9 cellular contexts compared by ENCODE assay signal in the genomic region with DNA sequence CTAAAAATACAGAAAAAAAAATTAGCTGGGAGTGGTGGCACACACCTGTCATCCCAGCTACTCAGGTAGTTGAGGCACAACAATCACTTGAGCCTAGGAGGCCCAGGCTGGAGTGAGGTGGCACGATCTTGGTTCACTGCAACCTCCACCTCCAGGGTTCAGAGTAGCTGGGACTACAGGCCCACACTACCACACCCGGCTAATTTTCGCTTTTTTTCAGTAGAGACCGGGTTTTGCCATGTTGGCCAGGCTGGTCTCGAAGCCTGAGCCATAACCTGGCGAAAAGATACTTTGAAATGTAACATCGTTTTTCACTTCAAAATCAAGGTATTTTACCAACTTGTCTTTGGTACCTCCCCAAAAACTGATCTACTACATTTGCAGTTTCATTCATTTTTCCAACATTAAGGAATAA. TPM values are rescaled to one million over a fixed set of nuclear protein-coding genes. Genes with fewer than 3 reads are reported as not detected.
A peak's percentile ranks its signal among the peaks of the same experiment; 100 is the strongest.
DNase-seq lines count a peak whose midpoint lies in the region; ATAC-seq and TF ChIP-seq lines count a peak whose summit lies in the region.
"Had no signal": no experiment of that assay in that cellular context is flagged by ENCODE, and none has a peak within 500 bp of the region (broad histone marks: within the 10 kb centered on the region; RNA-seq: fewer than 3 reads in every experiment).

No MANE protein-coding gene starts in this region.

- H3K14ac ChIP-seq in mesenchymal stem cell (ENCODE audit: low read length in 2 of 2): no peak overlapping the region

- 84% methylated on average over 7 of the region's 7 CpGs for WGBS in mesenchymal stem cell

- H3K4me2 ChIP-seq in mesenchymal stem cell (ENCODE audit: low read length, poor library complexity, severe bottlenecking): no peak overlapping the region

- no peaks in the 10 kb centered on the region for H3K27me3 ChIP-seq in mesenchymal stem cell (ENCODE audit: control insufficient read depth in 1 of 2, insufficient read depth in 1 of 2, low read length in 2 of 2)
- H3K27me3 ChIP-seq: esophagus squamous epithelium had no signal

- H3K36me3 ChIP-seq in mesenchymal stem cell (ENCODE audit: control insufficient read depth in 1 of 2, insufficient read depth in 2 of 2, low read depth in 1 of 2, low read length in 2 of 2): peaks cover 19 to 84% of the 10 kb centered on the region in 2 experiments

- no peak overlapping the region for H4K91ac ChIP-seq in mesenchymal stem cell (ENCODE audit: low read length)

- no peak overlapping the region for H3K27ac ChIP-seq in mesenchymal stem cell (ENCODE audit: low read length, poor library complexity, severe bottlenecking)
- H3K27ac ChIP-seq: esophagus squamous epithelium had no signal

- no peak overlapping the region for H3K18ac ChIP-seq in mesenchymal stem cell (ENCODE audit: low read depth in 1 of 2, low read length in 2 of 2)

- TF ChIP-seq POLR2A in GM18505 (IDR thresholded peaks at IDR 0.05; ENCODE audit: borderline replicate concordance, extremely low read depth, insufficient read depth, insufficient read length): peak; percentile 28

- no peak overlapping the region for H2BK12ac ChIP-seq in mesenchymal stem cell (ENCODE audit: low read length in 2 of 2)

- DNase-seq in RPMI8226 (peak; percentile 28), glomerular visceral epithelial cell (ENCODE audit: extremely low spot score) (peak; percentile 19), NCI-H146 treated with DMSO at 0.1 percent for 48 hours (lab: John Stamatoyannopoulos, UW; ENCODE audit: unreplicated experiment) (no peak), mesenchymal stem cell (no peak), NCI-H345 treated with DMSO at 0.1 percent for 48 hours (lab: John Stamatoyannopoulos, UW; ENCODE audit: unreplicated experiment) (no peak)
- DNase-seq: activated CD4-positive, alpha-beta T cell treated with anti-CD3 and anti-CD28 coated beads for 4 hours; esophagus squamous epithelium; NCI-H1930 had no signal

- no peak overlapping the region for H2AK5ac ChIP-seq in mesenchymal stem cell (ENCODE audit: low read length, severe bottlenecking)

- H3K4me3 ChIP-seq in mesenchymal stem cell (ENCODE audit: insufficient read depth in 1 of 2, low read depth in 1 of 2, low read length in 2 of 2): no peak overlapping the region
- H3K4me3 ChIP-seq: esophagus squamous epithelium had no signal

- no peak for ATAC-seq in GM18505 (IDR thresholded peaks at IDR 0.05; ENCODE audit: unreplicated experiment)

- H2BK120ac ChIP-seq in mesenchymal stem cell (ENCODE audit: low read depth, low read length): no peak overlapping the region

- H3K9ac ChIP-seq in mesenchymal stem cell (ENCODE audit: low read length): no peak overlapping the region

- H2BK15ac ChIP-seq in mesenchymal stem cell (ENCODE audit: low read depth, poor library complexity, severe bottlenecking): no peak overlapping the region

- H3K79me1 ChIP-seq in mesenchymal stem cell (replicated peaks; ENCODE audit: low read length, poor library complexity, severe bottlenecking): peaks cover 2% of the 10 kb centered on the region

- no peaks in the 10 kb centered on the region for H3K9me3 ChIP-seq in mesenchymal stem cell (ENCODE audit: control insufficient read depth, low read length)
- H3K9me3 ChIP-seq: esophagus squamous epithelium had no signal

- H4K8ac ChIP-seq in mesenchymal stem cell (ENCODE audit: low read length): no peak overlapping the region

- H2AFZ ChIP-seq in mesenchymal stem cell (ENCODE audit: low read depth, low read length): no peak overlapping the region

- H3K4ac ChIP-seq in mesenchymal stem cell (ENCODE audit: low read depth in 1 of 2, low read length in 2 of 2): no peak overlapping the region

- no peak overlapping the region for H2BK5ac ChIP-seq in mesenchymal stem cell (ENCODE audit: low read depth, low read length, poor library complexity, severe bottlenecking)

- no peaks in the 10 kb centered on the region for H3K4me1 ChIP-seq in mesenchymal stem cell (ENCODE audit: control insufficient read depth, insufficient read depth, low read depth, low read length)

- no peak overlapping the region for H3K23ac ChIP-seq in mesenchymal stem cell (ENCODE audit: low read length in 2 of 2)

RNA-seq across cellular contexts. Expression of a gene that starts 6.1 kb away (rescaled TPM):
- 541 TPM for polyA plus RNA-seq in mesenchymal stem cell (2013, experiment 1 of 2)
- 551 TPM for polyA plus RNA-seq in mesenchymal stem cell (2013, experiment 2 of 2)

RNA-seq across cellular contexts. Expression of a gene that starts 6.4 kb away (rescaled TPM):
- 1.6 TPM for polyA plus RNA-seq in mesenchymal stem cell (2013, experiment 1 of 2)
- 1.5 TPM for polyA plus RNA-seq in mesenchymal stem cell (2013, experiment 2 of 2)

RNA-seq across cellular contexts. Expression of a gene that starts 37.1 kb away (rescaled TPM):
- polyA plus RNA-seq in mesenchymal stem cell (2013, experiment 1 of 2): 5.0 TPM
- polyA plus RNA-seq in mesenchymal stem cell (2013, experiment 2 of 2): 5.5 TPM

RNA-seq across cellular contexts. Expression of a gene that starts 37.3 kb away (rescaled TPM):
- 14.4 TPM for polyA plus RNA-seq in mesenchymal stem cell (2013, experiment 1 of 2)
- polyA plus RNA-seq in mesenchymal stem cell (2013, experiment 2 of 2): 13.3 TPM

RNA-seq across cellular contexts. Expression of a gene that starts 55.4 kb away (rescaled TPM):
- polyA plus RNA-seq in mesenchymal stem cell (2013, experiment 1 of 2): 0.06 TPM
- not detected for polyA plus RNA-seq in mesenchymal stem cell (2013, experiment 2 of 2)

Comparison
In these comparisons a context has a peak if more than half of its experiments do, and no peak if none do; other contexts are left out.
1. DNase-seq: peak in RPMI8226 (single experiment) and glomerular visceral epithelial cell (single experiment); none in NCI-H146 treated with DMSO at 0.1 percent for 48 hours (single experiment), mesenchymal stem cell (single experiment) and NCI-H345 treated with DMSO at 0.1 percent for 48 hours (single experiment).